In the genomic region with DNA sequence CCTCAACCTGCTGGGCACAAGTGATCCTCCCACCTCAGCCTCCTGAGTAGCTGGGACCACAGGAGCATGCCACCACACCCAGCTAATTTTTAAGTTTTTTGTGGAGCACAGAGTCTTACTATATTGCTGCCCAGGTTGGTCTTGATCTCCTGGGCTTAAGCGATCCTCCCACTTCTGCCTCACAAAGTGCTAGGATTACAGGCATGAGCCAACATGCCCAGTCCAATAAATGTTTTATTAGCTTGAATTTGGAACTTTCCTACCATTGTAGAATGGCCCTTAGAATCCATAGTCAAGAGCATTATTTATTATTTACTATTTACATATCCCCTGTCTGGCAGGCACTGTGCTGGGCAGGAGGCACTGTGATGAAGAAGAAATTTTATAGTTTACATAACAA, we compare ENCODE assay signal across 27 cellular contexts. TPM values are rescaled to one million over a fixed set of nuclear protein-coding genes. Genes with fewer than 3 reads are reported as not detected.
"Had no signal": no experiment of that assay in that cellular context is flagged by ENCODE, and none has a peak within 500 bp of the region (broad histone marks: within the 10 kb centered on the region; RNA-seq: fewer than 3 reads in every experiment).

No MANE protein-coding gene starts in this region.

- H3K36me3 ChIP-seq: left lung, lower lobe of right lung, neural progenitor cell, neutrophil, ovary, right atrium auricular region, right lobe of liver, tibial nerve, uterus had no signal

- H3K4me1 ChIP-seq: lower lobe of right lung, neural progenitor cell, right atrium auricular region, right lobe of liver, tibial nerve, uterus had no signal

- H3K27me3 ChIP-seq: neural progenitor cell, neutrophil, ovary, right atrium auricular region, right lobe of liver, tibial nerve, uterus had no signal

- H3K4me3 ChIP-seq: left lung, lower lobe of right lung, neural progenitor cell, ovary, right atrium auricular region, right lobe of liver, smooth muscle cell, tibial nerve, uterus had no signal

- H3K27ac ChIP-seq: left lung, lower lobe of right lung, neural progenitor cell, neutrophil, ovary, right atrium auricular region, right lobe of liver, tibial nerve, uterus had no signal

- H3K9me3 ChIP-seq: left lung, lower lobe of right lung, neutrophil, ovary, right atrium auricular region, right lobe of liver, tibial nerve, uterus had no signal

- ATAC-seq: left colon; left lung; lower lobe of right lung; natural killer cell; right lobe of liver; stimulated activated memory B cell treated with anti-CD40 and anti-IgM and Interleukin-4, amounts not matched to agents 10 μg/mL and 1 μg/mL and 100 μg/mL, for 72 hours; stimulated activated naive CD8-positive, alpha-beta T cell treated with anti-CD3 and anti-CD28 coated beads, Interleukin-15, amount 100 ng/mL, for 72 hours had no signal

- DNase-seq: immature natural killer cell; kidney; left colon; left lung; lower lobe of right lung; mesendoderm; naive B cell; natural killer cell; nephron progenitor cell; ovary; right lobe of liver; stimulated activated CD4-positive, alpha-beta T cell treated with anti-CD3 and anti-CD28 coated beads, Interleukin-1b, Interleukin-23, amount 100 ng/mL, for 48 hours; stimulated activated CD4-positive, alpha-beta T cell treated with anti-CD3 and anti-CD28 coated beads, Interleukin-2, amount 100 ng/mL, for 48 hours; stimulated activated CD4-positive, alpha-beta T cell treated with anti-CD3 and anti-CD28 coated beads, Interleukin-4, amount 100 ng/mL, for 4 hours; stimulated activated CD8-positive, alpha-beta memory T cell treated with anti-CD3 and anti-CD28 coated beads, Interleukin-4, amount 100 ng/mL, for 48 hours; stimulated activated naive CD4-positive, alpha-beta T cell treated with Interleukin-2 at 50 U/mL for 16 hours; stimulated activated naive CD8-positive, alpha-beta T cell treated with anti-CD3 and anti-CD28 coated beads, Interleukin-15, amount 100 ng/mL, for 72 hours; substantia nigra; uterus had no signal

RNA-seq across cellular contexts. Expression of gene CLDN10, which starts 39.6 kb away (rescaled TPM):
- total RNA-seq: mononuclear cell, natural killer cell, ureter had no signal
